Comparison of ENCODE assay signal across 26 cellular contexts in genomic region chr1:217095050-217095622, GRCh38.
"Had no signal": no experiment of that assay in that cellular context is flagged by ENCODE, and none has a peak within 500 bp of the region (broad histone marks: within the 10 kb centered on the region; RNA-seq: fewer than 3 reads in every experiment).

No MANE protein-coding gene starts in this region.

- H3K27me3 ChIP-seq: dorsolateral prefrontal cortex, gastroesophageal sphincter had no signal

- H3K27ac Mint-ChIP-seq: immature natural killer cell, mesothelial cell of epicardium, naive B cell had no signal

- H3K36me3 ChIP-seq: esophagus squamous epithelium, gastroesophageal sphincter, left lung, lower lobe of right lung had no signal

- H3K4me1 ChIP-seq: left lung, lower lobe of right lung had no signal

- H3K27ac ChIP-seq: coronary artery, dorsolateral prefrontal cortex, esophagus squamous epithelium, gastroesophageal sphincter, heart left ventricle, hepatocyte, left lung, lower lobe of right lung had no signal

- H3K9me3 ChIP-seq: esophagus squamous epithelium, gastroesophageal sphincter, heart left ventricle, left lung, lower lobe of right lung, mucosa of descending colon had no signal

- ATAC-seq: gastroesophageal sphincter, heart left ventricle, left colon, left lung, left ventricle myocardium superior, lower lobe of right lung, mucosa of descending colon had no signal

- H3K4me3 Mint-ChIP-seq: immature natural killer cell, mesothelial cell of epicardium, naive B cell had no signal

- DNase-seq: dermis blood vessel endothelial cell; dorsolateral prefrontal cortex; effector CD4-positive, alpha-beta T cell; effector memory CD4-positive, alpha-beta T cell; esophagus squamous epithelium; foreskin fibroblast; heart left ventricle; hypothalamus; immature natural killer cell; islet precursor cell; kidney; kidney glomerular epithelial cell; left colon; left lung; left ventricle myocardium superior; lower lobe of right lung; mesenchymal stem cell; mucosa of descending colon; naive B cell had no signal

- FAIRE-seq: colon, endothelial cell of umbilical vein, frontal cortex had no signal

- H3K4me1 Mint-ChIP-seq: immature natural killer cell had no signal

- H3K4me3 ChIP-seq: coronary artery, dorsolateral prefrontal cortex, esophagus squamous epithelium, gastroesophageal sphincter, heart left ventricle, hepatocyte, left lung, lower lobe of right lung, mucosa of descending colon had no signal
